Comparison of ENCODE assay signal across 21 cellular contexts in the genomic region with DNA sequence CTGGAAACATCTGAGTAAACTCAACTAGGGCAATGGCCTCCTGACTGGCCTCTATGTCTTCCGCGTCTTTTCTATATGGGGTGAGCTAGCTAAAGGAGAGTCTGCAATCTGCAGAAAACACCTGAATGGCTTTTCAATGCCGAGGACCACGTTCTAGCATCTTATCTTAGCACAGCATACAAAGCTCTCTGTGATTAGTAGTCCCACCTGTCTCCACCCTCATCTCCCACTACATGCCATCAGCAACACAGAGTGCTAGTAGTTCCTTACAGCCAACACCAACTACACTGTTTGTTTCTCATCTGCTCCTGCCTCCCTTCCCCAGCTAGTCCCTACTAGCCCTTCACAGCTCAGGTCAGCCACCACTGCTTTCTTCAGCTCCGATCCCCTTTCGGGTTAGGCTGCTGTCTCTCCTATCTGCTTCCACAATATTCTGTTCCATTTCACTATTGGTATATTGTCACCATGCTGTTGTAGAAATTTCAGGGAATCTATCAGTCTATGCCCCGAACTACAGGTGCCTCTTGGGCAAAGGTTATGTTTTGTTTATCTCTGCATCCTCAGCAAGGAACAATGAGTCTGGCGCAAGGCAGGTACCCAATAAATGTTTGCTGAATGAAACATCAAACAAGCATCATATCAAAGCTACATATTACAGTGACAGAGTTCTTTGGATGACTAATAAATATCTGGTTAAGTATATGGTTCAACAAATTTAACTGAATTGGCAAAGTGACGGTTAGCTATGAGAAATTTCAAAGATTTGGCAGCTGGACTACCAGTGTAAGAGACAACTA. TPM values are rescaled to one million over a fixed set of nuclear protein-coding genes. Genes with fewer than 3 reads are reported as not detected.
DNase-seq lines count a peak whose midpoint lies in the region; ATAC-seq, FAIRE-seq and TF ChIP-seq lines count a peak whose summit lies in the region.
"Had no signal": no experiment of that assay in that cellular context is flagged by ENCODE, and none has a peak within 500 bp of the region (broad histone marks: within the 10 kb centered on the region; RNA-seq: fewer than 3 reads in every experiment).

No MANE protein-coding gene starts in this region.

- intact Hi-C loops in mammary epithelial cell (cut with micrococcal nuclease) (no loop called here), breast epithelium (cut with DNase I; ENCODE audit: low total_unique reads) (no loop called here), psoas muscle (cut with DNase I) (no loop called here)

- H3K27me3 ChIP-seq in mammary epithelial cell (ENCODE audit: insufficient read depth, low read length) (no peaks in the 10 kb centered on the region), breast epithelium (no peaks in the 10 kb centered on the region), astrocyte (ENCODE audit: insufficient read depth, low read length) (no peaks in the 10 kb centered on the region), mesenchymal stem cell (ENCODE audit: control insufficient read depth in 1 of 2, insufficient read depth in 1 of 2, low read length in 2 of 2) (no peaks in the 10 kb centered on the region), psoas muscle (ENCODE audit: insufficient read depth in 3 of 3, low read length in 2 of 3) (no peaks in the 10 kb centered on the region)
- H3K27me3 ChIP-seq in effector memory CD4-positive, alpha-beta T cell (replicated peaks; ENCODE audit: control insufficient read depth, insufficient read depth, low read length, poor library complexity, severe bottlenecking), result no peaks in the 10 kb centered on the region
- H3K27me3 ChIP-seq: BLaER1 treated with 17β-estradiol and CSF1 and Interleukin-3, amounts not matched to agents 10 nM and 100 nM had no signal

- H2AFZ ChIP-seq in mammary epithelial cell (ENCODE audit: low read depth, low read length) (no peak overlapping the region), astrocyte (ENCODE audit: low read depth, low read length) (no peak overlapping the region), mesenchymal stem cell (ENCODE audit: low read depth, low read length) (no peak overlapping the region)

- H3K4me3 ChIP-seq in mammary epithelial cell (replicated peaks in 1 of 3; ENCODE audit: insufficient read depth in 1 of 3, low read depth in 2 of 3, low read length in 3 of 3), result no peak overlapping the region
- H3K4me3 ChIP-seq in breast epithelium, result no peak overlapping the region
- no peak overlapping the region for H3K4me3 ChIP-seq in astrocyte (ENCODE audit: insufficient read depth, low read depth, low read length)
- no peak overlapping the region for H3K4me3 ChIP-seq in epithelial cell of esophagus (ENCODE audit: low read length)
- H3K4me3 ChIP-seq in mesenchymal stem cell (ENCODE audit: insufficient read depth in 1 of 2, low read depth in 1 of 2, low read length in 2 of 2), result no peak overlapping the region
- no peak overlapping the region for H3K4me3 ChIP-seq in psoas muscle
- H3K4me3 ChIP-seq in effector memory CD4-positive, alpha-beta T cell (ENCODE audit: insufficient read depth, low read depth, low read length, poor library complexity, severe bottlenecking), result no peak overlapping the region
- H3K4me3 ChIP-seq: BLaER1 treated with 17β-estradiol and CSF1 and Interleukin-3, amounts not matched to agents 10 nM and 100 nM; HAP-1 had no signal

- dilution Hi-C loops in mammary epithelial cell (cut with HindIII; ENCODE audit: low sequenced_read_pairs), result no loop called here

- peaks cover 69% of the 10 kb centered on the region for H3K79me2 ChIP-seq in mammary epithelial cell (ENCODE audit: insufficient read depth, low read length)
- peaks cover 34% of the 10 kb centered on the region for H3K79me2 ChIP-seq in astrocyte (ENCODE audit: insufficient read depth, low read length)

- H4K20me1 ChIP-seq in mammary epithelial cell (ENCODE audit: insufficient read depth, low read length), result no peaks in the 10 kb centered on the region
- H4K20me1 ChIP-seq in astrocyte (ENCODE audit: insufficient read depth, low read length), result peaks cover 40% of the 10 kb centered on the region

- 82% methylated on average over 7 of the region's 9 CpGs for WGBS in mammary epithelial cell (ENCODE audit: low coverage, missing lambda C conversion rate)
- over 99% methylated on average over 8 of the region's 9 CpGs for whole genome bisulfite sequencing in mesenchymal stem cell
- 89 to 95% (median 90%) methylated on average over 9 of the region's 9 CpGs for WGBS in psoas muscle, 3 donors

- H3K27me3 Mint-ChIP-seq in astrocyte (ENCODE audit: low read depth, unreplicated experiment), result no peaks in the 10 kb centered on the region
- H3K27me3 Mint-ChIP-seq: CD4-positive, CD25-positive, alpha-beta regulatory T cell had no signal

- peaks cover 4% of the 10 kb centered on the region for H3K36me3 Mint-ChIP-seq in astrocyte (ENCODE audit: low read depth, unreplicated experiment)

- no peak overlapping the region for H4K8ac ChIP-seq in mesenchymal stem cell (ENCODE audit: low read length)

- in situ Hi-C loops in mammary epithelial cell (cut with MboI; ENCODE audit: low sequenced_read_pairs in 2 of 2), result no loop called here

- no peak for FAIRE-seq in astrocyte (lab: Jason Lieb, UNC)
- FAIRE-seq: G401.6, GM12892, HTR-8/SVneo had no signal

- peaks cover 38% of the 10 kb centered on the region for H3K79me1 ChIP-seq in mesenchymal stem cell (replicated peaks; ENCODE audit: low read length, poor library complexity, severe bottlenecking)

- no peak overlapping the region for H2BK15ac ChIP-seq in mesenchymal stem cell (ENCODE audit: low read depth, poor library complexity, severe bottlenecking)

- H3K9ac ChIP-seq in mammary epithelial cell (ENCODE audit: insufficient read depth, low read length), result peak overlapping the region; percentile 67
- no peak overlapping the region for H3K9ac ChIP-seq in astrocyte (ENCODE audit: low read length)
- H3K9ac ChIP-seq in mesenchymal stem cell (ENCODE audit: low read length), result no peak overlapping the region
- H3K9ac ChIP-seq: BLaER1 treated with 17β-estradiol and CSF1 and Interleukin-3, amounts not matched to agents 10 nM and 100 nM had no signal

- H2BK120ac ChIP-seq in mesenchymal stem cell (ENCODE audit: low read depth, low read length), result no peak overlapping the region

- H3K4me2 ChIP-seq in mammary epithelial cell (ENCODE audit: insufficient read depth, low read depth, low read length) (peak overlapping the region; percentile 70), astrocyte (ENCODE audit: low read length) (no peak overlapping the region), mesenchymal stem cell (ENCODE audit: low read length, poor library complexity, severe bottlenecking) (no peak overlapping the region)
- H3K4me2 ChIP-seq: BLaER1 treated with 17β-estradiol and CSF1 and Interleukin-3, amounts not matched to agents 10 nM and 100 nM had no signal

- no peak overlapping the region for H3K27ac Mint-ChIP-seq in astrocyte (ENCODE audit: unreplicated experiment)
- H3K27ac Mint-ChIP-seq: CD4-positive, CD25-positive, alpha-beta regulatory T cell had no signal

- H3K4me1 ChIP-seq in mammary epithelial cell (ENCODE audit: insufficient read depth, low read length) (peaks cover 43% of the 10 kb centered on the region), breast epithelium (no peaks in the 10 kb centered on the region), astrocyte (ENCODE audit: insufficient read depth, low read length) (no peaks in the 10 kb centered on the region), mesenchymal stem cell (ENCODE audit: control insufficient read depth, insufficient read depth, low read depth, low read length) (peaks cover 6% of the 10 kb centered on the region), psoas muscle (peaks cover 11% of the 10 kb centered on the region)
- no peaks in the 10 kb centered on the region for H3K4me1 ChIP-seq in effector memory CD4-positive, alpha-beta T cell (ENCODE audit: control insufficient read depth, insufficient read depth, low read length, poor library complexity, severe bottlenecking)

- no peak overlapping the region for H3K4ac ChIP-seq in mesenchymal stem cell (ENCODE audit: low read depth in 1 of 2, low read length in 2 of 2)

- no peak overlapping the region for H3K4me3 Mint-ChIP-seq in astrocyte (ENCODE audit: unreplicated experiment)
- H3K4me3 Mint-ChIP-seq: CD4-positive, CD25-positive, alpha-beta regulatory T cell had no signal

- H2BK5ac ChIP-seq in mesenchymal stem cell (ENCODE audit: low read depth, low read length, poor library complexity, severe bottlenecking), result no peak overlapping the region

- H3K18ac ChIP-seq in mesenchymal stem cell (ENCODE audit: low read depth in 1 of 2, low read length in 2 of 2), result no peak overlapping the region

- TF ChIP-seq CTCF in mammary epithelial cell (conservative IDR thresholded peaks at IDR 0.05 in 1 of 2, IDR thresholded peaks at IDR 0.05 in 1 of 2; ENCODE audit: extremely low read depth in 1 of 2, insufficient read depth in 1 of 2, low read depth in 1 of 2, low read length in 2 of 2), result no peak
- TF ChIP-seq CTCF in breast epithelium (IDR thresholded peaks at IDR 0.05), result no peak
- no peak for TF ChIP-seq CTCF in astrocyte (IDR thresholded peaks at IDR 0.05; ENCODE audit: insufficient read depth, low read depth, low read length)
- no peak for TF ChIP-seq CTCF in epithelial cell of esophagus (IDR thresholded peaks at IDR 0.05; ENCODE audit: insufficient read depth, low read depth, low read length, missing control alignments)
- TF ChIP-seq CTCF in psoas muscle (IDR thresholded peaks at IDR 0.05), result no peak

- H3K9me3 Mint-ChIP-seq in astrocyte (ENCODE audit: unreplicated experiment), result no peaks in the 10 kb centered on the region

- peaks cover 16% of the 10 kb centered on the region for H3K4me1 Mint-ChIP-seq in astrocyte (ENCODE audit: low read depth, unreplicated experiment)

- ATAC-seq in GM21390 (IDR thresholded peaks at IDR 0.05; ENCODE audit: unreplicated experiment), result no peak
- no peak for ATAC-seq in psoas muscle

- H3K9me3 ChIP-seq in mammary epithelial cell (replicated peaks; ENCODE audit: insufficient read depth, low read length) (peaks cover 5% of the 10 kb centered on the region), breast epithelium (no peaks in the 10 kb centered on the region), astrocyte (ENCODE audit: insufficient read depth, low read depth, low read length) (no peaks in the 10 kb centered on the region), mesenchymal stem cell (ENCODE audit: control insufficient read depth, low read length) (no peaks in the 10 kb centered on the region), psoas muscle (no peaks in the 10 kb centered on the region)
- no peaks in the 10 kb centered on the region for H3K9me3 ChIP-seq in effector memory CD4-positive, alpha-beta T cell (ENCODE audit: control insufficient read depth, low read length)
- H3K9me3 ChIP-seq: BLaER1 treated with 17β-estradiol and CSF1 and Interleukin-3, amounts not matched to agents 10 nM and 100 nM; HAP-1 had no signal

- TF ChIP-seq POLR2A in breast epithelium (IDR thresholded peaks at IDR 0.05), result no peak

- H3K23ac ChIP-seq in mesenchymal stem cell (ENCODE audit: low read length in 2 of 2), result no peak overlapping the region

- H4K91ac ChIP-seq in mesenchymal stem cell (ENCODE audit: low read length), result no peak overlapping the region

- H3K36me3 ChIP-seq in mammary epithelial cell (ENCODE audit: insufficient read depth, low read length) (peaks cover 4% of the 10 kb centered on the region), breast epithelium (no peaks in the 10 kb centered on the region), astrocyte (ENCODE audit: insufficient read depth, low read length) (peaks cover 4% of the 10 kb centered on the region), mesenchymal stem cell (ENCODE audit: control insufficient read depth in 1 of 2, insufficient read depth in 2 of 2, low read depth in 1 of 2, low read length in 2 of 2) (peaks cover 11 to 27% of the 10 kb centered on the region in 2 experiments), psoas muscle (ENCODE audit: insufficient read depth in 1 of 2, low read depth in 1 of 2) (no peaks in the 10 kb centered on the region)
- H3K36me3 ChIP-seq in effector memory CD4-positive, alpha-beta T cell (ENCODE audit: control insufficient read depth, insufficient read depth, low read length), result no peaks in the 10 kb centered on the region

- H2AK5ac ChIP-seq in mesenchymal stem cell (ENCODE audit: low read length, severe bottlenecking), result peak overlapping the region; percentile 43

- CTCF ChIA-PET in mammary epithelial cell (lab: Charles Lee; ENCODE audit: low non-redundant PET), result no interaction called here

- H3K14ac ChIP-seq in mesenchymal stem cell (ENCODE audit: low read length in 2 of 2), result no peak overlapping the region

- BruUV-seq in mammary epithelial cell (replicated peaks; lab: Mats Ljungman, UMichigan), result no TSS peak

- DNase-seq in mammary epithelial cell (peak; percentile 46), breast epithelium (ENCODE audit: low spot score in 2 of 2) (no peak), astrocyte (ENCODE audit: low read depth) (peak; percentile 5), epithelial cell of esophagus (ENCODE audit: low read depth) (peak; percentile 38), mesenchymal stem cell (no peak), psoas muscle (no peak)
- DNase-seq in effector memory CD4-positive, alpha-beta T cell, result no peak
- DNase-seq: 8988T; ACHN; Calu3; CD4-positive, CD25-positive, alpha-beta regulatory T cell; DMS 273 treated with DMSO at 0.1 percent for 48 hours; DMS79 treated with DMSO at 0.1 percent for 48 hours; EL; GOT3 had no signal

- no peak overlapping the region for H2BK12ac ChIP-seq in mesenchymal stem cell (ENCODE audit: low read length in 2 of 2)

- peak overlapping the region; percentile 99 for H3K27ac ChIP-seq in mammary epithelial cell (ENCODE audit: insufficient read depth, low read depth, low read length)
- H3K27ac ChIP-seq in breast epithelium, result no peak overlapping the region
- no peak overlapping the region for H3K27ac ChIP-seq in astrocyte (ENCODE audit: low read depth, low read length)
- H3K27ac ChIP-seq in mesenchymal stem cell (ENCODE audit: low read length, poor library complexity, severe bottlenecking), result no peak overlapping the region
- no peak overlapping the region for H3K27ac ChIP-seq in psoas muscle
- no peak overlapping the region for H3K27ac ChIP-seq in effector memory CD4-positive, alpha-beta T cell (ENCODE audit: insufficient read depth, low read length, poor library complexity, severe bottlenecking)
- H3K27ac ChIP-seq: BLaER1 treated with 17β-estradiol and CSF1 and Interleukin-3, amounts not matched to agents 10 nM and 100 nM had no signal

RNA-seq across cellular contexts. Expression of a gene that starts 12.2 kb away (rescaled TPM):
- 10 to 100 TPM; 13.7 to 42.3 TPM for total RNA-seq in mammary epithelial cell
- polyA plus RNA-seq in mammary epithelial cell, result 35.1 TPM
- 23.7 TPM for polyA minus RNA-seq in mammary epithelial cell
- total RNA-seq in breast epithelium, result 10 to 100 TPM; 24.4 to 38.0 (median 25.0) TPM
- total RNA-seq in astrocyte, result 29.9 and 39.1 TPM in 2 replicates
- 27.9 TPM for polyA plus RNA-seq in mesenchymal stem cell (2013, experiment 1 of 2)
- 29.6 TPM for polyA plus RNA-seq in mesenchymal stem cell (2013, experiment 2 of 2)
- 10 to 100 TPM; 11.3 to 21.1 (median 16.2) TPM for total RNA-seq in psoas muscle
- 10 to 100 TPM; 13.4 to 19.1 (median 15.0) TPM for polyA plus RNA-seq in psoas muscle

RNA-seq across cellular contexts. Expression of a gene that starts 12.8 kb away (rescaled TPM):
- total RNA-seq in mammary epithelial cell, result 10 to 100 TPM; 18.0 to 32.2 TPM
- polyA plus RNA-seq in mammary epithelial cell, result 21.8 TPM
- polyA minus RNA-seq in mammary epithelial cell, result 75.5 TPM
- total RNA-seq in breast epithelium, result 10 to 100 TPM; 12.0 to 29.6 (median 24.3) TPM
- 13.3 and 13.6 TPM in 2 replicates for total RNA-seq in astrocyte
- 10.5 TPM for polyA plus RNA-seq in mesenchymal stem cell (2013, experiment 1 of 2)
- 10.5 TPM for polyA plus RNA-seq in mesenchymal stem cell (2013, experiment 2 of 2)
- total RNA-seq in psoas muscle, result 10 to 100 TPM; 10.6 to 17.5 (median 15.8) TPM
- 10 to 100 TPM; 13.0 to 17.3 (median 13.4) TPM for polyA plus RNA-seq in psoas muscle

Comparison
In these comparisons a context has a peak if more than half of its experiments do, and no peak if none do; other contexts are left out.
1. DNase-seq: peak in mammary epithelial cell (single experiment), astrocyte (single experiment) and epithelial cell of esophagus (single experiment); none in breast epithelium (0 of 2), mesenchymal stem cell (single experiment), psoas muscle (0 of 2) and effector memory CD4-positive, alpha-beta T cell (0 of 3).